Comparison of ENCODE assay signal across 8 cellular contexts in the genomic region with DNA sequence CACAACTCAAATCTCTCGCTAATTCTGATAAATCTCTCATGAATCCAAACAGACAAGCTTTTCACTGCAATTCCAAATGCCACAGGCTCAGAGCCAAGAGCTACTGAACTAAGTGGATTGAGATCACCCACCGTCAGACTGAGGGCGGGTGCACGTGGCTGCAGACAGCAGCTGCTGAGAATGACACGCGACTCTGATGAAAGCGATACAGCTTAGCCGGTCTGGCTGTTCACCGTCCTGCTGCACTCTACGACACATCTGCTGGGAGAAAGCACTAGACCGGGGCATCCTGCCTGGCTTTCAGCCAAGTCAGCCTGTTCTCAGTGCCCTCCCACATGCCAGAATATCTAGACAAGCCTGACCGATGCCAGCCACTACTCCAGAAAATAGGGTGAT. TPM values are rescaled to one million over a fixed set of nuclear protein-coding genes. Genes with fewer than 3 reads are reported as not detected.
A peak's percentile ranks its signal among the peaks of the same experiment; 100 is the strongest.
DNase-seq lines count a peak whose midpoint lies in the region; ATAC-seq lines count a peak whose summit lies in the region.

No MANE protein-coding gene starts in this region.

- H3K36me3 Mint-ChIP-seq in naive B cell = peaks cover 17 to 23% of the 10 kb centered on the region in 2 donors

- peak overlapping the region in 5 of 6 donors; percentile 71 to 94 (median 88) for H3K27ac Mint-ChIP-seq in naive B cell

- peak overlapping the region; percentile 4 for H3K27ac ChIP-seq in cingulate gyrus (ENCODE audit: low read depth, low read length)

- H3K27me3 Mint-ChIP-seq in naive B cell = no peaks in the 10 kb centered on the region

- no peaks in the 10 kb centered on the region for H3K9me3 Mint-ChIP-seq in naive B cell

- no peak overlapping the region for H3K4me3 Mint-ChIP-seq in naive B cell

- peak; percentile 65 to 71 for ATAC-seq in naive B cell (ENCODE audit: low read depth in 2 of 2)
- ATAC-seq in GM19455 (IDR thresholded peaks at IDR 0.05; ENCODE audit: unreplicated experiment) = no peak
- no peak for ATAC-seq in HG03469 (IDR thresholded peaks at IDR 0.05; ENCODE audit: unreplicated experiment)
- ATAC-seq in HG02623 (IDR thresholded peaks at IDR 0.05; ENCODE audit: unreplicated experiment) = no peak

- peaks cover 13 to 36% (median 31%) of the 10 kb centered on the region in 3 donors for H3K4me1 Mint-ChIP-seq in naive B cell

- DNase-seq in COLO668 (lab: John Stamatoyannopoulos, UW; ENCODE audit: unreplicated experiment) = peak; percentile 96
- DNase-seq in H4 (ENCODE audit: low spot score) = peak; percentile 76
- DNase-seq in NCI-H510A treated with DMSO at 0.1 percent for 48 hours (lab: John Stamatoyannopoulos, UW) = peak; percentile 92
- DNase-seq in naive B cell = peak; percentile 30

RNA-seq across cellular contexts. Expression of a gene that starts 42.6 kb away (rescaled TPM):
- 14.7 and 18.4 TPM in 2 replicates for total RNA-seq in H4 (2014; rRNA removed; shearing (Covaris generic))
- polyA plus RNA-seq in naive B cell (ENCODE audit: low read depth in 6 of 6) = 10 to 100 TPM; 15.9 to 25.5 (median 20.0) TPM

Comparison
In these comparisons a context has a peak if more than half of its experiments do, and no peak if none do; other contexts are left out.
1. DNase-seq: peak in every context shown above with its lines; median percentile 96 in COLO668; 92 in NCI-H510A treated with DMSO at 0.1 percent for 48 hours; 76 in H4; 30 in naive B cell.
2. ATAC-seq: peak in naive B cell (2 of 2); none in GM19455 (single experiment), HG03469 (single experiment) and HG02623 (single experiment).